Comparison of ENCODE assay signal across 8 cellular contexts in genomic region chr12:127293507-127294310, GRCh38.
DNase-seq lines count a peak whose midpoint lies in the region; ATAC-seq, FAIRE-seq and TF ChIP-seq lines count a peak whose summit lies in the region.

No MANE protein-coding gene starts in this region.

- DNase-seq in D721Med (ENCODE audit: insufficient read length, low spot score) (no peak), cardiac septum (ENCODE audit: low spot score) (peak; percentile 63), putamen (ENCODE audit: low spot score) (peak; percentile 38), dedifferentiated amniotic fluid mesenchymal stem cell (ENCODE audit: extremely low spot score) (no peak)
- DNase-seq in activated T-helper 9 cell treated with anti-CD3 and anti-CD28 coated beads, Interleukin-2, amount 50 U/mL, for 16 hours (ENCODE audit: low read depth), result peak; percentile 13

- H3K4me1 ChIP-seq in OCI-LY3 (ENCODE audit: low read length), result no peaks in the 10 kb centered on the region

- H3K36me3 ChIP-seq in OCI-LY3 (replicated peaks; ENCODE audit: low read depth, low read length), result no peaks in the 10 kb centered on the region

- H2AFZ ChIP-seq in OCI-LY3 (ENCODE audit: low read depth, low read length), result no peak overlapping the region

- H3K27ac ChIP-seq in OCI-LY3 (ENCODE audit: low read length), result no peak overlapping the region

- H3K4me2 ChIP-seq in OCI-LY3 (ENCODE audit: low read length), result no peak overlapping the region

- FAIRE-seq in D721Med (lab: Jason Lieb, UNC), result no peak

- no peaks in the 10 kb centered on the region for H3K9me3 ChIP-seq in OCI-LY3 (ENCODE audit: insufficient read depth, low read length)

- intact Hi-C loops in cardiac septum (cut with DNase I), result loop anchor here (5.0 kb wide), 1 partner anchor 186 kb away; no protein-coding TSS in a partner anchor

- no peak overlapping the region for H3K4me3 ChIP-seq in OCI-LY3 (ENCODE audit: low read length)

- H3K9ac ChIP-seq in OCI-LY3 (ENCODE audit: low read length), result no peak overlapping the region

- H3K79me2 ChIP-seq in OCI-LY3 (ENCODE audit: low read length), result no peaks in the 10 kb centered on the region

- ATAC-seq in HG02678 (IDR thresholded peaks at IDR 0.05; ENCODE audit: unreplicated experiment) (peak; percentile 57), GM18505 (IDR thresholded peaks at IDR 0.05; ENCODE audit: unreplicated experiment) (no peak)

- peaks cover 6% of the 10 kb centered on the region for H3K27me3 ChIP-seq in OCI-LY3 (ENCODE audit: low read depth, low read length)

- TF ChIP-seq CTCF in D721Med (IDR thresholded peaks at IDR 0.05; ENCODE audit: insufficient read depth, missing control alignments), result peak; percentile 71
- TF ChIP-seq CTCF in OCI-LY3 (IDR thresholded peaks at IDR 0.05; ENCODE audit: low read depth, low read length), result peak; percentile 63

- no peaks in the 10 kb centered on the region for H4K20me1 ChIP-seq in OCI-LY3 (ENCODE audit: insufficient read depth, low read length)

- TF ChIP-seq POLR2A in GM18505 (IDR thresholded peaks at IDR 0.05; ENCODE audit: borderline replicate concordance, extremely low read depth, insufficient read depth, insufficient read length), result no peak

Comparison
In these comparisons a context has a peak if more than half of its experiments do, and no peak if none do; other contexts are left out.
1. DNase-seq: peak in activated T-helper 9 cell treated with anti-CD3 and anti-CD28 coated beads, Interleukin-2, amount 50 U/mL, for 16 hours (single experiment), cardiac septum (single experiment) and putamen (single experiment); none in D721Med (single experiment) and dedifferentiated amniotic fluid mesenchymal stem cell (single experiment).